Comparison of ENCODE assay signal across 22 cellular contexts in the genomic region with DNA sequence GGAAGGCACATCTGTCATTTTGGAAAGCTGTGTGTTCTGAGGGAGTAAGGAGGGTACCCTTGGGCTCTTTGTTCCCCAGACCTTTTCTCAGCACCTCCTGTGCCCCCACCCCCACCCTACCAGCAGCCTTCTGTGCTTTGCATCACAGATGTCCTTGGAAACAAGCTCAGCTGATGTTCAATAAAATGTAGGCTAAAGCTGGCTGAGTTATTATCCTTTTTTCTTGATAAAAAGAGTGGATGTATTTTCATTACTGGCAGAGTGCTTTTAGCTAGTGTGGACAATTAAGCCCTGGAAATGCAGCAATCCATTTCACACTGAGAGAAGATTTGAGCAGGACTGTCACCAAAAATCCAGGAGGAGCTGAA. TPM values are rescaled to one million over a fixed set of nuclear protein-coding genes. Genes with fewer than 3 reads are reported as not detected.
A peak's percentile ranks its signal among the peaks of the same experiment; 100 is the strongest.
DNase-seq lines count a peak whose midpoint lies in the region; ATAC-seq, FAIRE-seq and TF ChIP-seq lines count a peak whose summit lies in the region.
"Had no signal": no experiment of that assay in that cellular context is flagged by ENCODE, and none has a peak within 500 bp of the region (broad histone marks: within the 10 kb centered on the region; RNA-seq: fewer than 3 reads in every experiment).

No MANE protein-coding gene starts in this region.

- TF ChIP-seq POLR2A in HepG2 (IDR thresholded peaks at IDR 0.05; ENCODE audit: insufficient read depth in 1 of 2, low read depth in 2 of 2, low read length in 2 of 2) (no peak), right lobe of liver (IDR thresholded peaks at IDR 0.05) (no peak), K562 (conservative IDR thresholded peaks at IDR 0.05) (no peak)

- H3K9me2 ChIP-seq in hepatocyte (replicated peaks; ENCODE audit: insufficient read depth): no peaks in the 10 kb centered on the region

- no peak for ATAC-seq in HepG2
- no peak for ATAC-seq in right lobe of liver
- ATAC-seq in K562: peak; percentile 19
- no peak for ATAC-seq in HG03565 (IDR thresholded peaks at IDR 0.05; ENCODE audit: unreplicated experiment)
- ATAC-seq: Right ventricle myocardium inferior, SK-N-SH treated with all-trans-retinoic acid at 6 μM for 48 hours had no signal

- H3K4me3 Mint-ChIP-seq in mesothelial cell of epicardium: no peak overlapping the region
- H3K4me3 Mint-ChIP-seq: CD4-positive, CD25-positive, alpha-beta regulatory T cell; IgD-negative memory B cell had no signal

- H3K36me3 Mint-ChIP-seq in mesothelial cell of epicardium: no peaks in the 10 kb centered on the region
- H3K36me3 Mint-ChIP-seq: CD4-positive, CD25-positive, alpha-beta regulatory T cell had no signal

- H3K4me2 ChIP-seq in HepG2 (ENCODE audit: low read depth, low read length): peak overlapping the region; percentile 52; the same call in 1 of the 2 replicates
- H3K4me2 ChIP-seq in K562 (ENCODE audit: insufficient read depth, low read length): peak overlapping the region; percentile 48; the same call in 1 of the 2 replicates
- no peak overlapping the region for H3K4me2 ChIP-seq in hepatocyte
- H3K4me2 ChIP-seq: BLaER1 had no signal

- intact Hi-C loops in HepG2 (cut with micrococcal nuclease; ENCODE audit: unreplicated experiment) (no loop called here), right lobe of liver (cut with DNase I) (no loop called here), K562 (cut with micrococcal nuclease) (loop anchor here (5.0 kb wide), 1 partner anchor 126 kb away; a partner anchor contains a TSS)

- H3K36me3 ChIP-seq in HepG2 (replicated peaks in 1 of 2; ENCODE audit: control insufficient read depth in 1 of 2, insufficient read depth in 2 of 2, low read length in 2 of 2) (no peaks in the 10 kb centered on the region), right lobe of liver (no peaks in the 10 kb centered on the region), K562 (ENCODE audit: control insufficient read depth, insufficient read depth, low read length) (no peaks in the 10 kb centered on the region), hepatocyte (replicated peaks; ENCODE audit: insufficient read depth, low read depth) (no peaks in the 10 kb centered on the region)
- H3K36me3 ChIP-seq: BLaER1, SJCRH30 had no signal

- peaks cover 30% of the 10 kb centered on the region for H3K4me1 Mint-ChIP-seq in mesothelial cell of epicardium

- in situ Hi-C loops in HepG2 (cut with HindIII; ENCODE audit: extremely low pct_ligation_motif_present, low pct_unique_long_range_greater_than_20kb): no loop called here
- in situ Hi-C loops in K562 (cut with MboI): no loop called here

- FAIRE-seq in HepG2 (lab: Jason Lieb, UNC): no peak
- FAIRE-seq in K562 (lab: Jason Lieb, UNC): no peak
- FAIRE-seq: D721Med, GM19239 had no signal

- H2AFZ ChIP-seq in HepG2 (ENCODE audit: low read length) (no peak overlapping the region), K562 (ENCODE audit: low read depth, low read length) (peak overlapping the region; percentile 52), hepatocyte (no peak overlapping the region)

- POLR2A ChIA-PET in HepG2 (lab: Yijun Ruan, JAX): interaction anchor here (1.2 to 1.7 kb wide), 3 partner anchors 23 to 127 kb away, joined by 3 to 7 read pairs (median 5); a partner anchor contains a TSS
- POLR2A ChIA-PET in K562 (lab: Yijun Ruan, JAX): interaction anchor here (0.6 to 2.0 kb wide), 9 partner anchors 12 to 591 kb away, joined by 3 to 8 read pairs (median 4); no protein-coding TSS in a partner anchor

- no peak overlapping the region for H3K4me3 ChIP-seq in HepG2 (replicated peaks in 1 of 3; ENCODE audit: insufficient read depth in 1 of 3, low read depth in 2 of 3, low read length in 3 of 3)
- no peak overlapping the region for H3K4me3 ChIP-seq in right lobe of liver
- H3K4me3 ChIP-seq in K562: no peak overlapping the region
- no peak overlapping the region for H3K4me3 ChIP-seq in hepatocyte
- H3K4me3 ChIP-seq: BLaER1, SJCRH30 had no signal

- H3K9me1 ChIP-seq in K562 (ENCODE audit: control insufficient read depth, insufficient read depth, low read length): peaks cover 3% of the 10 kb centered on the region

- TF ChIP-seq CTCF in HepG2 (CRISPR knock-in tag; IDR thresholded peaks at IDR 0.05) (no peak), right lobe of liver (IDR thresholded peaks at IDR 0.05) (no peak), K562 (IDR thresholded peaks at IDR 0.05 in 2 of 3, conservative IDR thresholded peaks at IDR 0.05 in 1 of 3; ENCODE audit: insufficient read depth in 2 of 3, low read depth in 1 of 3, low read length in 3 of 3) (no peak), hepatocyte (IDR thresholded peaks at IDR 0.05; ENCODE audit: poor library complexity) (no peak), mesothelial cell of epicardium (IDR thresholded peaks at IDR 0.05; ENCODE audit: unreplicated experiment) (no peak)

- no peaks in the 10 kb centered on the region for H3K9me3 Mint-ChIP-seq in mesothelial cell of epicardium

- H4K20me1 ChIP-seq in HepG2 (ENCODE audit: insufficient read depth, low read length) (no peaks in the 10 kb centered on the region), K562 (replicated peaks; ENCODE audit: control insufficient read depth, insufficient read depth, low read length) (no peaks in the 10 kb centered on the region), hepatocyte (ENCODE audit: insufficient read depth, poor library complexity, severe bottlenecking) (no peaks in the 10 kb centered on the region)
- H4K20me1 ChIP-seq: BLaER1 had no signal

- H3K9ac ChIP-seq in HepG2 (ENCODE audit: insufficient read depth, low read depth, low read length) (no peak overlapping the region), K562 (ENCODE audit: insufficient read depth in 1 of 2, low read depth in 2 of 2, low read length in 2 of 2) (no peak overlapping the region)
- H3K9ac ChIP-seq: BLaER1 had no signal

- H3K4me1 ChIP-seq in HepG2 (ENCODE audit: insufficient read depth, low read length): peaks cover 39% of the 10 kb centered on the region
- no peaks in the 10 kb centered on the region for H3K4me1 ChIP-seq in right lobe of liver
- peaks cover 3 to 18% of the 10 kb centered on the region in 2 experiments; a peak in 4 of 5 replicates for H3K4me1 ChIP-seq in K562 (replicated peaks in 1 of 2; ENCODE audit: control insufficient read depth in 2 of 2, insufficient read depth in 2 of 2, low read length in 2 of 2)
- H3K4me1 ChIP-seq in hepatocyte (ENCODE audit: insufficient read depth): no peaks in the 10 kb centered on the region
- H3K4me1 ChIP-seq: SJCRH30 had no signal

- no peak overlapping the region for H3K27ac Mint-ChIP-seq in mesothelial cell of epicardium
- H3K27ac Mint-ChIP-seq: CD4-positive, CD25-positive, alpha-beta regulatory T cell; IgD-negative memory B cell had no signal

- no peak overlapping the region for H3K27ac ChIP-seq in HepG2 (ENCODE audit: extremely low read length, insufficient read depth, low read length)
- no peak overlapping the region for H3K27ac ChIP-seq in right lobe of liver
- H3K27ac ChIP-seq in K562 (ENCODE audit: extremely low read depth, low read depth, low read length): no peak overlapping the region
- peak overlapping the region; percentile 11 for H3K27ac ChIP-seq in hepatocyte
- H3K27ac ChIP-seq: BLaER1, SJCRH30 had no signal

- TF ChIP-seq RAD21 in HepG2 (CRISPR knock-in tag; IDR thresholded peaks at IDR 0.05): no peak
- TF ChIP-seq RAD21 in K562 (CRISPR knock-in tag; conservative IDR thresholded peaks at IDR 0.05 in 1 of 2, IDR thresholded peaks at IDR 0.05 in 1 of 2): no peak

- DNase-seq in HepG2 (ENCODE audit: low spot score) (no peak), right lobe of liver (no peak), K562 (ENCODE audit: extremely low read depth in 1 of 4, low spot score in 3 of 4) (no peak), hepatocyte (ENCODE audit: low spot score) (no peak), mesothelial cell of epicardium (ENCODE audit: low spot score in 2 of 2, unreplicated experiment in 2 of 2) (no peak), mucosa of gallbladder (ENCODE audit: low spot score) (no peak)
- DNase-seq: CD4-positive, CD25-positive, alpha-beta regulatory T cell; H7; NCI-H1048; NCI-H1694; NCI-H2029 treated with DMSO at 0.1 percent for 48 hours; NCI-H226; NCI-H510A treated with DMSO at 0.1 percent for 48 hours; NCI-H748 treated with DMSO at 0.1 percent for 48 hours; SJCRH30 had no signal

- CTCF ChIA-PET in HepG2 (lab: Yijun Ruan, JAX; ENCODE audit: low intra/inter-chr PET ratio, low total read pairs): no interaction called here
- CTCF ChIA-PET in K562 (lab: Yijun Ruan, JAX; ENCODE audit: low intra/inter-chr PET ratio): interaction anchor here (0.6 kb wide), 1 partner anchor 665 kb away, joined by 3 read pairs; no protein-coding TSS in a partner anchor

- TF ChIP-seq EP300 in HepG2 (IDR thresholded peaks at IDR 0.05; ENCODE audit: low read depth in 2 of 2, low read length in 2 of 2): no peak
- no peak for TF ChIP-seq EP300 in HepG2 (CRISPR knock-in tag; IDR thresholded peaks at IDR 0.05; ENCODE audit: borderline replicate concordance)
- no peak for TF ChIP-seq EP300 in K562 (IDR thresholded peaks at IDR 0.05; ENCODE audit: low read length)

- H3K27me3 ChIP-seq in HepG2 (ENCODE audit: control insufficient read depth in 1 of 2, insufficient read depth in 2 of 2, low read length in 2 of 2): peaks cover 0 to 4% of the 10 kb centered on the region in 2 experiments; a peak in 1 of 5 replicates
- no peaks in the 10 kb centered on the region for H3K27me3 ChIP-seq in right lobe of liver
- H3K27me3 ChIP-seq in K562 (ENCODE audit: control insufficient read depth in 2 of 2, insufficient read depth in 2 of 2, low read length in 2 of 2): no peaks in the 10 kb centered on the region
- no peaks in the 10 kb centered on the region for H3K27me3 ChIP-seq in hepatocyte
- H3K27me3 ChIP-seq: BLaER1, SJCRH30 had no signal

- no peaks in the 10 kb centered on the region for H3K27me3 Mint-ChIP-seq in mesothelial cell of epicardium (ENCODE audit: low read depth)

- H3K79me2 ChIP-seq in HepG2 (ENCODE audit: insufficient read depth, low read length) (no peaks in the 10 kb centered on the region), K562 (ENCODE audit: control insufficient read depth, insufficient read depth, low read length) (no peaks in the 10 kb centered on the region), hepatocyte (no peaks in the 10 kb centered on the region)

- H3K9me3 ChIP-seq in HepG2 (ENCODE audit: low read length) (no peaks in the 10 kb centered on the region), right lobe of liver (no peaks in the 10 kb centered on the region), K562 (replicated peaks; ENCODE audit: control insufficient read depth, insufficient read depth, low read depth, low read length) (no peaks in the 10 kb centered on the region), hepatocyte (ENCODE audit: low read depth) (no peaks in the 10 kb centered on the region)
- H3K9me3 ChIP-seq: BLaER1, SJCRH30 had no signal

- BruUV-seq in HepG2 (replicated peaks; lab: Mats Ljungman, UMichigan) (no TSS peak), K562 (replicated peaks; lab: Mats Ljungman, UMichigan) (no TSS peak)

RNA-seq across cellular contexts. Expression of a gene that starts 50.4 kb away (rescaled TPM):
- total RNA-seq in HepG2 (2016; rRNA removed; fragmentation: Illumina TruSeq; extraction: Trizol) (162 and 212 TPM in 2 replicates), right lobe of liver (100 to 1,000 TPM; 101 to 192 (median 123) TPM), K562 (2014; rRNA removed) (102 and 124 TPM in 2 replicates), K562 (2014; rRNA removed; fragmentation: Illumina TruSeq; extraction: Trizol) (89.1 and 102 TPM in 2 replicates), K562 (2015; rRNA removed; fragmentation: Illumina TruSeq; extraction: Trizol) (89.8 and 90.0 TPM in 2 replicates), K562 (2021) (105 and 117 TPM in 2 replicates), hepatocyte (335 and 349 TPM in 2 replicates), mesothelial cell of epicardium (397 to 427 TPM (median 416 TPM) in 3 replicates), mucosa of gallbladder (371 TPM)
- 34.3 and 40.0 TPM in 2 replicates for total RNA-seq in HepG2 (2016; cell fraction: cytosol; rRNA removed; fragmentation: Illumina TruSeq; extraction: Trizol; ENCODE audit: low read depth)
- total RNA-seq in HepG2 (2016; cell fraction: insoluble cytoplasmic fraction; rRNA removed; fragmentation: Illumina TruSeq; extraction: Trizol): 166 and 189 TPM in 2 replicates
- total RNA-seq in HepG2 (2016; cell fraction: membrane; rRNA removed; fragmentation: Illumina TruSeq; extraction: Trizol): 32.3 and 34.9 TPM in 2 replicates
- total RNA-seq in HepG2 (2016; cell fraction: nucleus; rRNA removed; fragmentation: Illumina TruSeq; extraction: Trizol): 120 and 139 TPM in 2 replicates
- polyA plus RNA-seq in HepG2 (2011; rRNA removed) (66.8 and 72.4 TPM in 2 replicates), K562 (2011; rRNA removed) (29.6 and 32.5 TPM in 2 replicates), K562 (2014; fragmentation: Illumina TruSeq; extraction: Trizol) (101 and 107 TPM in 2 replicates), K562 (2014; fragmentation: Nextera tagmentation; extraction: Ambion mirVana) (10 to 100 TPM; 72.8 to 76.5 TPM), K562 (2014; rRNA removed) (59.6 and 72.3 TPM in 2 replicates), hepatocyte (134 and 152 TPM in 2 replicates)
- polyA plus RNA-seq in HepG2 (2011; cell fraction: cytosol; rRNA removed): 78.6 and 78.9 TPM in 2 replicates
- 101 and 107 TPM in 2 replicates for polyA plus RNA-seq in HepG2 (2011; cell fraction: nucleus; rRNA removed)
- polyA plus RNA-seq in HepG2 (2012): 129 and 131 TPM in 2 replicates
- polyA plus RNA-seq in HepG2 (2016; cell fraction: cytosol; fragmentation: Illumina TruSeq; extraction: Trizol; ENCODE audit: low read depth): 5.9 and 7.5 TPM in 2 replicates
- polyA plus RNA-seq in HepG2 (2016; cell fraction: insoluble cytoplasmic fraction; fragmentation: Illumina TruSeq; extraction: Trizol; ENCODE audit: low read depth): 153 and 162 TPM in 2 replicates
- polyA plus RNA-seq in HepG2 (2016; cell fraction: membrane; fragmentation: Illumina TruSeq; extraction: Trizol; ENCODE audit: low read depth): 14.8 and 19.2 TPM in 2 replicates
- 115 and 117 TPM in 2 replicates for polyA plus RNA-seq in HepG2 (2016; cell fraction: nucleus; fragmentation: Illumina TruSeq; extraction: Trizol; ENCODE audit: insufficient read depth, low read depth)
- 101 and 109 TPM in 2 replicates for polyA minus RNA-seq in HepG2 (2011; rRNA and poly(A)+ RNA removed; ENCODE audit: low replicate concordance)
- polyA minus RNA-seq in HepG2 (2011; cell fraction: cytosol; rRNA and poly(A)+ RNA removed): 115 and 142 TPM in 2 replicates
- polyA minus RNA-seq in HepG2 (2011; cell fraction: nucleus; rRNA and poly(A)+ RNA removed): 116 and 117 TPM in 2 replicates
- 91.6 and 154 TPM in 2 replicates for total RNA-seq in K562 (2011; cell fraction: chromatin; rRNA removed; ENCODE audit: low replicate concordance)
- total RNA-seq in K562 (2011; cell fraction: nucleolus; rRNA removed): 41.4 and 47.6 TPM in 2 replicates
- 67.2 and 98.1 TPM in 2 replicates for total RNA-seq in K562 (2011; cell fraction: nucleoplasm; rRNA removed)
- polyA plus RNA-seq in K562 (2011; cell fraction: cytosol; rRNA removed): 44.7 and 48.7 TPM in 2 replicates
- polyA plus RNA-seq in K562 (2011; cell fraction: nucleus; rRNA removed): 57.0 and 67.8 TPM in 2 replicates
- 103 and 163 TPM in 2 replicates for polyA plus RNA-seq in K562 (2012)
- 47.1 and 55.3 TPM in 2 replicates for polyA minus RNA-seq in K562 (2011; rRNA and poly(A)+ RNA removed)
- polyA minus RNA-seq in K562 (2011; cell fraction: cytosol; rRNA and poly(A)+ RNA removed): 94.4 and 124 TPM in 2 replicates
- polyA minus RNA-seq in K562 (2011; cell fraction: nucleus; rRNA and poly(A)+ RNA removed): 31.5 and 43.1 TPM in 2 replicates
